In the genomic region with DNA sequence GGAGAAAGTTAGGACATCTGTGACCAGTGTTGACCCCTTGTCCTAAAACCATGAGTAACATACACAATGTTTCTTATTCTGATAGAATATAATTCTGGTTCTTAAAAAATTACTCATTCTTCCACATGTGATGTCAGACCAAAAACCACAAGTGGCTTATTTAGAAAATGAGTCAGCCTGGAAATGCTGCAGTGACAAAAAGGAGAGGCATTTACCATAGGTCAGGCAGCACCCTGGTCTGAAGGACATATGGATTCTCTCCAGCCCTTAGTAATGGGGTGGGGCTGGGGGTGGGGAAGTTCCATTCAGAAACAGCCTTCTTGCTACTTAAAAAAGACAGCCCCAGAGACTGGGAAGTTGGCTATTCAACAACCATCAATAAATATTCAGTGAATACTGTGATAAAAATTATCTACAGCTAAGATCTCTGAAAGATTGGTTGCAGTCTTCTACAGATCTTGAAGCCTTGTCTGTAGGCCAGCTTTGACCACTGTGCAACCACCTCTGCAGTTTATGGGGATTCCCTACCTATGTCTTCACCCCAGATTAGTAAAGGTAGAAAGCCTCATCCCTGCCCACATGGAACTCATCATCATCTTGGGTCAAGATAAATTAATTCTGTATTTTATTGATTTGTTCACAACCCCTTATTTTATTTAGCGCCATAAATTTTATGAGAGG, we compare ENCODE assay signal across 8 cellular contexts. TPM values are rescaled to one million over a fixed set of nuclear protein-coding genes. Genes with fewer than 3 reads are reported as not detected.
A peak's percentile ranks its signal among the peaks of the same experiment; 100 is the strongest.
DNase-seq lines count a peak whose midpoint lies in the region; ATAC-seq, FAIRE-seq and TF ChIP-seq lines count a peak whose summit lies in the region.

No MANE protein-coding gene starts in this region.

- FAIRE-seq in RCC 7860 (lab: Jason Lieb, UNC): peak; percentile 91

- intact Hi-C loops in sciatic nerve (cut with DNase I): no loop called here

- no peak for TF ChIP-seq CTCF in epithelial cell of esophagus (IDR thresholded peaks at IDR 0.05; ENCODE audit: insufficient read depth, low read depth, low read length, missing control alignments)

- no peak overlapping the region for H3K4me3 ChIP-seq in epithelial cell of esophagus (ENCODE audit: low read length)

- ATAC-seq in HG02973 (IDR thresholded peaks at IDR 0.05; ENCODE audit: unreplicated experiment) (peak; percentile 50), sciatic nerve (peak; percentile 74)

- DNase-seq in activated naive CD4-positive, alpha-beta T cell treated with Interleukin-2 at 50 U/mL for 16 hours: peak; percentile 16
- no peak for DNase-seq in activated naive CD4-positive, alpha-beta T cell treated with anti-CD3 and anti-CD28 coated beads, Interleukin-2, amount 50 U/mL, for 16 hours
- DNase-seq in RCC 7860 (ENCODE audit: low spot score): peak; percentile 95
- peak; percentile 94 for DNase-seq in epithelial cell of esophagus (ENCODE audit: low read depth)
- no peak for DNase-seq in sciatic nerve (ENCODE audit: low spot score)
- no peak for DNase-seq in midbrain (lab: John Stamatoyannopoulos, UW)
- no peak for DNase-seq in activated CD4-positive, CD25-positive, alpha-beta regulatory T cell treated with anti-CD3 and anti-CD28 coated beads, Interleukin-2, amount 50 U/mL, for 72 hours

RNA-seq across cellular contexts. Expression of a gene that starts 34.9 kb away (rescaled TPM):
- total RNA-seq in sciatic nerve: 13.2 TPM

Comparison
In these comparisons a context has a peak if more than half of its experiments do, and no peak if none do; other contexts are left out.
1. DNase-seq: peak in activated naive CD4-positive, alpha-beta T cell treated with Interleukin-2 at 50 U/mL for 16 hours (single experiment), RCC 7860 (single experiment) and epithelial cell of esophagus (single experiment); none in activated naive CD4-positive, alpha-beta T cell treated with anti-CD3 and anti-CD28 coated beads, Interleukin-2, amount 50 U/mL, for 16 hours (single experiment), sciatic nerve (single experiment), midbrain (single experiment) and activated CD4-positive, CD25-positive, alpha-beta regulatory T cell treated with anti-CD3 and anti-CD28 coated beads, Interleukin-2, amount 50 U/mL, for 72 hours (single experiment).